Comparison of ENCODE assay signal across 28 cellular contexts in the genomic region with DNA sequence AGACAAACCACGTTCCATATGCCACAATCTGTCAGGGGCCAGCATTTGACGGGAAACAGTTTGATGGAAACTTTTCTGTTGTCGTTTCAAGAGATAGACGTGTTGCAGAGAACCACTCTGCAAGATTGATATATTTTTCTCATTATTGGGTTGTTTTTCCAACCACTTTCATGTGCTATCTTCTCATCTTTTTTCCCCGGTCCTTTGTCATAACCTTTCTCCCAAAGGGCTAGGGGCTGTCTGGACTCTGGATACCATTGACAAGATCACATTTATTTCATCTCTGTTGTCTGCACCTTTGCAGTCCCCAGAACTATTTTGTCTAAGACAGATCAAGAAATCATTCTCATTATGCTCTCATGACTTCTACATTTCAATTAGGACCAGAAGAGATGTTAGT.
"Had no signal": no experiment of that assay in that cellular context is flagged by ENCODE, and none has a peak within 500 bp of the region (broad histone marks: within the 10 kb centered on the region; RNA-seq: fewer than 3 reads in every experiment).

No MANE protein-coding gene starts in this region.

- H3K27ac Mint-ChIP-seq: stimulated activated effector memory CD8-positive, alpha-beta T cell treated with anti-CD3 and anti-CD28 coated beads, Interleukin-12 subunit alpha, Interleukin-12 subunit beta, amount 100 ng/mL, for 72 hours; stimulated activated memory B cell treated with anti-CD40 and anti-IgM and Interleukin-4, amounts not matched to agents 10 μg/mL and 1 μg/mL and 100 μg/mL, for 72 hours; stimulated activated naive B cell treated with anti-CD40 and anti-IgM and Interleukin-4, amounts not matched to agents 10 μg/mL and 1 μg/mL and 100 μg/mL, for 72 hours; stimulated activated naive CD8-positive, alpha-beta T cell treated with anti-CD3 and anti-CD28 coated beads, Interleukin-15, amount 100 ng/mL, for 72 hours; stimulated activated naive CD8-positive, alpha-beta T cell treated with anti-CD3 and anti-CD28 coated beads, Interleukin-15, Interleukin-2, amounts not matched to agents 100 ng/mL and 50 ng/mL, for 24 hours; type B pancreatic cell had no signal

- ATAC-seq: stimulated activated effector memory CD8-positive, alpha-beta T cell treated with anti-CD3 and anti-CD28 coated beads, Interleukin-12 subunit alpha, Interleukin-12 subunit beta, amount 100 ng/mL, for 72 hours; stimulated activated memory B cell treated with anti-CD40 and anti-IgM and Interleukin-4, amounts not matched to agents 10 μg/mL and 1 μg/mL and 100 μg/mL, for 72 hours; stimulated activated naive B cell treated with anti-CD40 and anti-IgM and Interleukin-4, amounts not matched to agents 10 μg/mL and 1 μg/mL and 100 μg/mL, for 72 hours; stimulated activated naive CD8-positive, alpha-beta T cell treated with anti-CD3 and anti-CD28 coated beads, Interleukin-15, amount 100 ng/mL, for 72 hours; stimulated activated naive CD8-positive, alpha-beta T cell treated with anti-CD3 and anti-CD28 coated beads, Interleukin-15, Interleukin-2, amounts not matched to agents 100 U/mL and 50 U/mL, for 24 hours; upper lobe of right lung had no signal

- H3K4me3 Mint-ChIP-seq: stimulated activated effector memory CD8-positive, alpha-beta T cell treated with anti-CD3 and anti-CD28 coated beads, Interleukin-12 subunit alpha, Interleukin-12 subunit beta, amount 100 ng/mL, for 72 hours; stimulated activated memory B cell treated with anti-CD40 and anti-IgM and Interleukin-4, amounts not matched to agents 10 μg/mL and 1 μg/mL and 100 μg/mL, for 72 hours; stimulated activated naive B cell treated with anti-CD40 and anti-IgM and Interleukin-4, amounts not matched to agents 10 μg/mL and 1 μg/mL and 100 μg/mL, for 72 hours; stimulated activated naive CD8-positive, alpha-beta T cell treated with anti-CD3 and anti-CD28 coated beads, Interleukin-15, amount 100 ng/mL, for 72 hours; stimulated activated naive CD8-positive, alpha-beta T cell treated with anti-CD3 and anti-CD28 coated beads, Interleukin-15, Interleukin-2, amounts not matched to agents 100 ng/mL and 50 ng/mL, for 24 hours; type B pancreatic cell had no signal

- DNase-seq: stimulated activated CD4-positive, alpha-beta T cell treated with anti-CD3 and anti-CD28 coated beads, Interleukin-2, amount 100 ng/mL, for 48 hours; stimulated activated CD4-positive, alpha-beta T cell treated with anti-CD3 and anti-CD28 coated beads, Interleukin-4, amount 100 ng/mL, for 1 hour; stimulated activated CD4-positive, alpha-beta T cell treated with anti-CD3 and anti-CD28 coated beads, Interleukin-4, amount 100 ng/mL, for 24 hours; stimulated activated CD4-positive, alpha-beta T cell treated with anti-CD3 and anti-CD28 coated beads, Interleukin-4, amount 100 ng/mL, for 4 hours; stimulated activated CD8-positive, alpha-beta memory T cell treated with anti-CD3 and anti-CD28 coated beads, Interleukin-4, amount 100 ng/mL, for 48 hours; stimulated activated naive B cell treated with anti-CD40 and anti-IgM and Interleukin-4, amounts not matched to agents 10 μg/mL and 1 μg/mL and 100 μg/mL, for 72 hours; stimulated activated naive CD4-positive, alpha-beta T cell; stimulated activated naive CD4-positive, alpha-beta T cell treated with Interleukin-2 at 50 U/mL for 16 hours; stimulated activated naive CD8-positive, alpha-beta T cell treated with anti-CD3 and anti-CD28 coated beads, Interleukin-15, amount 100 ng/mL, for 72 hours; stimulated activated naive CD8-positive, alpha-beta T cell treated with anti-CD3 and anti-CD28 coated beads, Interleukin-15, Interleukin-2, amounts not matched to agents 100 U/mL and 50 U/mL, for 24 hours; stomach; substantia nigra; testis; thyroid gland; tibial artery; transverse colon; trophoblast cell; upper lobe of left lung; upper lobe of right lung; uterus had no signal

- H3K36me3 ChIP-seq: stomach, suprapubic skin, thoracic aorta, thyroid gland, tibial artery, tibial nerve, transverse colon, upper lobe of left lung, upper lobe of right lung, uterus, vagina had no signal

- H3K27me3 Mint-ChIP-seq: stimulated activated memory B cell treated with anti-CD40 and anti-IgM and Interleukin-4, amounts not matched to agents 10 μg/mL and 1 μg/mL and 100 μg/mL, for 72 hours had no signal

- H3K27ac ChIP-seq: stomach, suprapubic skin, testis, thoracic aorta, thyroid gland, tibial artery, tibial nerve, transverse colon, upper lobe of left lung, upper lobe of right lung, uterus, vagina had no signal

- H3K4me1 Mint-ChIP-seq: stimulated activated effector memory CD8-positive, alpha-beta T cell treated with anti-CD3 and anti-CD28 coated beads, Interleukin-12 subunit alpha, Interleukin-12 subunit beta, amount 100 ng/mL, for 72 hours; stimulated activated memory B cell treated with anti-CD40 and anti-IgM and Interleukin-4, amounts not matched to agents 10 μg/mL and 1 μg/mL and 100 μg/mL, for 72 hours; stimulated activated naive B cell treated with anti-CD40 and anti-IgM and Interleukin-4, amounts not matched to agents 10 μg/mL and 1 μg/mL and 100 μg/mL, for 72 hours; stimulated activated naive CD8-positive, alpha-beta T cell treated with anti-CD3 and anti-CD28 coated beads, Interleukin-15, amount 100 ng/mL, for 72 hours had no signal

- H3K36me3 Mint-ChIP-seq: stimulated activated effector memory CD8-positive, alpha-beta T cell treated with anti-CD3 and anti-CD28 coated beads, Interleukin-12 subunit alpha, Interleukin-12 subunit beta, amount 100 ng/mL, for 72 hours; stimulated activated memory B cell treated with anti-CD40 and anti-IgM and Interleukin-4, amounts not matched to agents 10 μg/mL and 1 μg/mL and 100 μg/mL, for 72 hours; stimulated activated naive B cell treated with anti-CD40 and anti-IgM and Interleukin-4, amounts not matched to agents 10 μg/mL and 1 μg/mL and 100 μg/mL, for 72 hours; type B pancreatic cell had no signal

- H3K9me3 Mint-ChIP-seq: type B pancreatic cell had no signal

- H3K27me3 ChIP-seq: stomach, suprapubic skin, testis, thyroid gland, tibial artery, tibial nerve, transverse colon, upper lobe of left lung, upper lobe of right lung, uterus, vagina had no signal

- H3K4me1 ChIP-seq: suprapubic skin, testis, thyroid gland, tibial artery, tibial nerve, transverse colon, upper lobe of left lung, upper lobe of right lung, uterus, vagina had no signal

- H3K9me3 ChIP-seq: stomach, suprapubic skin, testis, thoracic aorta, thyroid gland, tibial artery, tibial nerve, transverse colon, upper lobe of left lung, upper lobe of right lung, uterus, vagina had no signal

- H3K4me3 ChIP-seq: stomach, suprapubic skin, testis, thoracic aorta, thyroid gland, tibial artery, tibial nerve, transverse colon, upper lobe of left lung, upper lobe of right lung, uterus, vagina had no signal
